Comparison of ENCODE assay signal across 16 cellular contexts in the genomic region with DNA sequence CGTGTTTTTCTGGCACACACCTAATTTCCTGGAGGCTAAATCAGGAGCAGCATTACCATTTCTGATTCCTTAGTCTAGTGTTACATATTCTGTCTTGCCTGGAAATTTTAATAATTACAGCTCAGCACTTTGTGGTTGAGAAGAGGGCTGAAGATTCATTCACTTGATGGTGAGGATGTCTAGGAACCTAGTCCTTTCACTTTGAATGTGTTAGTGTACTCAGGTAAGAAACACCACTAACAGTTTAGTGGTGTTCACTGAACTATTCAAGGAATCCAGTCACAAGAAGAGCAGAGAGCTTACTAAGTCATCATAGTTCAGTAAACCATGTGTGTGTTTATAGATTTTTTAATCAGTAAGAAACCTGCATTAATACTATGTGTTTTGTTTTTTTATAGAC.
DNase-seq lines count a peak whose midpoint lies in the region; ATAC-seq, FAIRE-seq and TF ChIP-seq lines count a peak whose summit lies in the region.
"Had no signal": no experiment of that assay in that cellular context is flagged by ENCODE, and none has a peak within 500 bp of the region (broad histone marks: within the 10 kb centered on the region; RNA-seq: fewer than 3 reads in every experiment).

No MANE protein-coding gene starts in this region.

- no peak overlapping the region for H3K4me3 ChIP-seq in CD8-positive, alpha-beta T cell (ENCODE audit: low read depth, low read length)
- no peak overlapping the region for H3K4me3 ChIP-seq in esophagus muscularis mucosa

- POLR2A ChIA-PET in CD8-positive, alpha-beta T cell (lab: Charles Lee), result interaction anchor here (0.8 to 1.2 kb wide), 3 partner anchors 40 to 103 kb away, joined by 3 to 6 read pairs (median 3); a partner anchor contains a TSS

- H3K36me3 Mint-ChIP-seq in CD8-positive, alpha-beta T cell, result peaks cover 50% of the 10 kb centered on the region
- H3K36me3 Mint-ChIP-seq in T-helper 2 cell treated with Interferon-gamma antibody and Interleukin-4, amounts not matched to agents 5 μg/mL and 100 μg/mL, for 36 hours (ENCODE audit: low read depth), result peaks cover 58% of the 10 kb centered on the region
- H3K36me3 Mint-ChIP-seq in memory B cell, result peaks cover 13% of the 10 kb centered on the region

- peak; percentile 23 for ATAC-seq in CD8-positive, alpha-beta T cell
- ATAC-seq in memory B cell (ENCODE audit: low read depth) (no peak), omental fat pad (ENCODE audit: low FRiP score) (no peak)
- ATAC-seq: right cardiac atrium had no signal

- peaks cover 44% of the 10 kb centered on the region for H3K4me1 Mint-ChIP-seq in CD8-positive, alpha-beta T cell (ENCODE audit: low read depth)
- peaks cover 29% of the 10 kb centered on the region for H3K4me1 Mint-ChIP-seq in T-helper 2 cell treated with Interferon-gamma antibody and Interleukin-4, amounts not matched to agents 5 μg/mL and 100 μg/mL, for 36 hours (ENCODE audit: low read depth)
- peaks cover 2% of the 10 kb centered on the region for H3K4me1 Mint-ChIP-seq in memory B cell

- TF ChIP-seq EP300 in esophagus muscularis mucosa (IDR thresholded peaks at IDR 0.05), result no peak

- FAIRE-seq in GM19239 (lab: Jason Lieb, UNC) (peak; percentile 40), D721Med (lab: Jason Lieb, UNC) (no peak)
- FAIRE-seq: frontal cortex, G401.6 had no signal

- no peaks in the 10 kb centered on the region for H3K27me3 ChIP-seq in CD8-positive, alpha-beta T cell (ENCODE audit: insufficient read depth, low read length)
- no peaks in the 10 kb centered on the region for H3K27me3 ChIP-seq in esophagus muscularis mucosa

- no peaks in the 10 kb centered on the region for H3K9me3 Mint-ChIP-seq in CD8-positive, alpha-beta T cell
- H3K9me3 Mint-ChIP-seq in T-helper 2 cell treated with Interferon-gamma antibody and Interleukin-4, amounts not matched to agents 5 μg/mL and 100 μg/mL, for 36 hours, result no peaks in the 10 kb centered on the region
- no peaks in the 10 kb centered on the region for H3K9me3 Mint-ChIP-seq in memory B cell

- H3K36me3 ChIP-seq in CD8-positive, alpha-beta T cell (ENCODE audit: insufficient read depth, low read length), result no peaks in the 10 kb centered on the region
- H3K36me3 ChIP-seq in esophagus muscularis mucosa, result peaks cover 6 to 37% (median 24%) of the 10 kb centered on the region in 4 donors

- WGBS in esophagus muscularis mucosa, result 81% methylated on average over 1 of the region's 1 CpG

- no peak for TF ChIP-seq CTCF in CD8-positive, alpha-beta T cell (IDR thresholded peaks at IDR 0.05)
- no peak for TF ChIP-seq CTCF in omental fat pad (IDR thresholded peaks at IDR 0.05)
- no peak for TF ChIP-seq CTCF in D721Med (IDR thresholded peaks at IDR 0.05; ENCODE audit: insufficient read depth, missing control alignments)
- no peak for TF ChIP-seq CTCF in esophagus muscularis mucosa (IDR thresholded peaks at IDR 0.05)
- no peak for TF ChIP-seq CTCF in GM10266 (IDR thresholded peaks at IDR 0.05; ENCODE audit: control insufficient read depth, insufficient read depth, low read depth, missing control alignments)

- intact Hi-C loops in CD8-positive, alpha-beta T cell (cut with DNase I, micrococcal nuclease), result loop anchor here (5.0 to 10.0 kb wide), 3 partner anchors 83 to 479 kb away; no protein-coding TSS in a partner anchor
- intact Hi-C loops in esophagus muscularis mucosa (cut with DNase I), result no loop called here

- H3K27ac ChIP-seq in CD8-positive, alpha-beta T cell (ENCODE audit: low read depth, low read length), result no peak overlapping the region
- no peak overlapping the region for H3K27ac ChIP-seq in esophagus muscularis mucosa (replicated peaks in 1 of 4)

- no peak for TF ChIP-seq POLR2A in esophagus muscularis mucosa (IDR thresholded peaks at IDR 0.05; ENCODE audit: low read depth)

- H3K27me3 Mint-ChIP-seq in CD8-positive, alpha-beta T cell (ENCODE audit: low read depth), result no peaks in the 10 kb centered on the region
- H3K27me3 Mint-ChIP-seq in T-helper 2 cell treated with Interferon-gamma antibody and Interleukin-4, amounts not matched to agents 5 μg/mL and 100 μg/mL, for 36 hours (ENCODE audit: low read depth), result no peaks in the 10 kb centered on the region
- no peaks in the 10 kb centered on the region for H3K27me3 Mint-ChIP-seq in memory B cell

- no peaks in the 10 kb centered on the region for H3K9me3 ChIP-seq in CD8-positive, alpha-beta T cell (ENCODE audit: low read length)
- H3K9me3 ChIP-seq in esophagus muscularis mucosa, result no peaks in the 10 kb centered on the region

- H3K27ac Mint-ChIP-seq in CD8-positive, alpha-beta T cell, result peak overlapping the region; percentile 64
- H3K27ac Mint-ChIP-seq in T-helper 2 cell treated with Interferon-gamma antibody and Interleukin-4, amounts not matched to agents 5 μg/mL and 100 μg/mL, for 36 hours, result peak overlapping the region; percentile 76
- peak overlapping the region; percentile 68 for H3K27ac Mint-ChIP-seq in memory B cell

- H3K4me1 ChIP-seq in CD8-positive, alpha-beta T cell (ENCODE audit: insufficient read depth, low read length), result peaks cover 42% of the 10 kb centered on the region
- H3K4me1 ChIP-seq in esophagus muscularis mucosa, result peaks cover 0 to 4% (median 2%) of the 10 kb centered on the region in 4 donors

- CTCF ChIA-PET in CD8-positive, alpha-beta T cell (lab: Charles Lee), result no interaction called here

- peak overlapping the region; percentile 12 for H3K4me3 Mint-ChIP-seq in CD8-positive, alpha-beta T cell
- peak overlapping the region; percentile 58 for H3K4me3 Mint-ChIP-seq in T-helper 2 cell treated with Interferon-gamma antibody and Interleukin-4, amounts not matched to agents 5 μg/mL and 100 μg/mL, for 36 hours
- no peak overlapping the region for H3K4me3 Mint-ChIP-seq in memory B cell

- no peak for DNase-seq in CD8-positive, alpha-beta T cell
- DNase-seq in GM19239 (ENCODE audit: insufficient read length, low spot score), result no peak
- no peak for DNase-seq in T-helper 2 cell treated with Interferon-gamma antibody and Interleukin-4, amounts not matched to agents 5 μg/mL and 100 μg/mL, for 36 hours (ENCODE audit: low spot score)
- DNase-seq in memory B cell (ENCODE audit: low spot score in 2 of 2), result no peak
- no peak for DNase-seq in omental fat pad (ENCODE audit: low spot score)
- no peak for DNase-seq in D721Med (ENCODE audit: insufficient read length, low spot score)
- DNase-seq in esophagus muscularis mucosa (ENCODE audit: extremely low spot score), result no peak
- no peak for DNase-seq in GM10266 (ENCODE audit: extremely low spot score)
- DNase-seq: activated CD4-positive, alpha-beta T cell treated with anti-CD3 and anti-CD28 coated beads, Interleukin-2, amount 50 U/mL, for 4 hours; C1 segment of cervical spinal cord; islet precursor cell; NCI-H2081; right cardiac atrium; substantia nigra had no signal
